ENCODE assay signal across 8 cellular contexts in the genomic region with DNA sequence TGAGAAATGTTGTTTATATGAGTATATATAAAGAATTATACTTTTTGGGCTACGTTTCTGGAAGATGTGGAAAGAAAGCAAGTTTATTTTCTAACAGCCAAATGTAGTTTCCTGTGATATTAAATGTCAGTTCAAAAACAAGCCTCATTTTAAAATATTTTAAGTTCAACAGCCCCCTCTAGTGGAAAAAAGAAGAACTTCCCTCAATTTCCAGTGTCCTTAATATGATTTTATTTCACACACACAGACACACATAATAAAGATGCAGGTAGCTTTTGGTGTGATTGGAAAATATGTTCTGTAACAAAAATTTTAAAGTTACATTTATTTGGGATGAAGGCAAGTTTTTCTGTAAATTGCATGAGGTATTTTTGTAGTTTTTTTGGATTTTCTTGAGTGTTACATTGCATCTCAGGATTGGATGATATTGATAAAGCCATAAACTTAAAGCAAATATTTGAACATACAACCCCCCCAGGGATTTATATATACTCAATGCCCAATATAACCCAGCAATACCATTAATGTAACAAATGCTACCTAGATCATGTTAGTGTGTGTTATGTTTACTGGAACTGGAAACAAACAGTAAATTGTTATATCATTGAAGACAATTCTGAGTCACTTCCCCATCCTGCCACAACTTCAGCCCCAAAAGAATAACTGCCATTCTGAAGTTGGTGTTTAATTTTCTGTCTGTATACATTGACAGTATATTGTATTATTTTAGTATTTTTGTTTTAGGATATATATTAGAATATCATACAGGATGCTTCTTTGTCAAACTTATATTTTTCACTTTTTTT. TPM values are rescaled to one million over a fixed set of nuclear protein-coding genes. Genes with fewer than 3 reads are reported as not detected.
A peak's percentile ranks its signal among the peaks of the same experiment; 100 is the strongest.
DNase-seq lines count a peak whose midpoint lies in the region; ATAC-seq and TF ChIP-seq lines count a peak whose summit lies in the region.

No MANE protein-coding gene starts in this region.

- H2AFZ ChIP-seq in osteoblast (ENCODE audit: low read length): peak overlapping the region; percentile 62

- no peaks in the 10 kb centered on the region for H4K20me1 ChIP-seq in osteoblast (ENCODE audit: insufficient read depth, low read length)

- H3K4me3 ChIP-seq in left ventricle myocardium inferior (no peak overlapping the region), epithelial cell of proximal tubule (ENCODE audit: low read depth, low read length) (no peak overlapping the region), osteoblast (ENCODE audit: insufficient read depth, low read length) (no peak overlapping the region)

- H3K27me3 ChIP-seq in left ventricle myocardium inferior (ENCODE audit: low read depth) (no peaks in the 10 kb centered on the region), osteoblast (ENCODE audit: insufficient read depth, low read length) (no peaks in the 10 kb centered on the region)

- H3K36me3 ChIP-seq in left ventricle myocardium inferior: no peaks in the 10 kb centered on the region
- no peaks in the 10 kb centered on the region for H3K36me3 ChIP-seq in osteoblast (ENCODE audit: insufficient read depth, low read length)

- H3K4me1 ChIP-seq in left ventricle myocardium inferior: no peaks in the 10 kb centered on the region
- H3K4me1 ChIP-seq in osteoblast (ENCODE audit: insufficient read depth, low read length): no peaks in the 10 kb centered on the region

- TF ChIP-seq CTCF in left ventricle myocardium inferior (IDR thresholded peaks at IDR 0.05; ENCODE audit: borderline replicate concordance) (peak; percentile 83), epithelial cell of proximal tubule (conservative IDR thresholded peaks at IDR 0.05; ENCODE audit: low read depth, low read length) (peak; percentile 61), osteoblast (IDR thresholded peaks at IDR 0.05; ENCODE audit: extremely low read depth, low read depth, low read length) (peak; percentile 68)

- DNase-seq in left ventricle myocardium inferior: no peak
- no peak for DNase-seq in left ventricle myocardium superior
- DNase-seq in KG1 (lab: John Stamatoyannopoulos, UW): peak; percentile 63
- peak; percentile 59 for DNase-seq in RKO (ENCODE audit: low spot score)
- no peak for DNase-seq in epithelial cell of proximal tubule (ENCODE audit: low read depth)
- peak; percentile 76 for DNase-seq in osteoblast (ENCODE audit: insufficient read length, low spot score, missing footprints)
- DNase-seq in NCI-H2029 treated with DMSO at 0.1 percent for 48 hours (lab: John Stamatoyannopoulos, UW): no peak

- ATAC-seq in left ventricle myocardium superior (no peak), HG03135 (IDR thresholded peaks at IDR 0.05; ENCODE audit: unreplicated experiment) (no peak)

- no peaks in the 10 kb centered on the region for H3K79me2 ChIP-seq in osteoblast (ENCODE audit: insufficient read depth, low read length)

- no peaks in the 10 kb centered on the region for H3K9me3 ChIP-seq in left ventricle myocardium inferior (replicated peaks)
- H3K9me3 ChIP-seq in osteoblast (ENCODE audit: low read depth, low read length): no peaks in the 10 kb centered on the region

- H3K27ac ChIP-seq in left ventricle myocardium inferior (replicated peaks) (no peak overlapping the region), osteoblast (ENCODE audit: low read depth, low read length) (no peak overlapping the region)

- peak overlapping the region; percentile 46 for H3K4me2 ChIP-seq in osteoblast (ENCODE audit: insufficient read depth, low read length)

- intact Hi-C loops in left ventricle myocardium inferior (cut with micrococcal nuclease) (loop anchor here (5.0 to 10.0 kb wide), 2 partner anchors 112 to 325 kb away; no protein-coding TSS in a partner anchor), left ventricle myocardium superior (cut with micrococcal nuclease) (loop anchor here (10.0 kb wide), 1 partner anchor 392 kb away; no protein-coding TSS in a partner anchor)

RNA-seq across cellular contexts. Expression of a gene that starts 54.0 kb away (rescaled TPM):
- total RNA-seq in left ventricle myocardium inferior (1.8 TPM), left ventricle myocardium superior (1.7 TPM), epithelial cell of proximal tubule (0.92 and 0.94 TPM in 2 replicates), osteoblast (5.8 and 8.0 TPM in 2 replicates)

Comparison
In these comparisons a context has a peak if more than half of its experiments do, and no peak if none do; other contexts are left out.
1. DNase-seq: peak in KG1 (single experiment), RKO (single experiment) and osteoblast (single experiment); none in left ventricle myocardium inferior (single experiment), left ventricle myocardium superior (single experiment), epithelial cell of proximal tubule (single experiment) and NCI-H2029 treated with DMSO at 0.1 percent for 48 hours (single experiment).
2. Peak in every context shown above with its lines, with median percentiles within 50 percentile points of each other: CTCF ChIP-seq.